ENCODE assay signal across 1 cellular context in the genomic region with DNA sequence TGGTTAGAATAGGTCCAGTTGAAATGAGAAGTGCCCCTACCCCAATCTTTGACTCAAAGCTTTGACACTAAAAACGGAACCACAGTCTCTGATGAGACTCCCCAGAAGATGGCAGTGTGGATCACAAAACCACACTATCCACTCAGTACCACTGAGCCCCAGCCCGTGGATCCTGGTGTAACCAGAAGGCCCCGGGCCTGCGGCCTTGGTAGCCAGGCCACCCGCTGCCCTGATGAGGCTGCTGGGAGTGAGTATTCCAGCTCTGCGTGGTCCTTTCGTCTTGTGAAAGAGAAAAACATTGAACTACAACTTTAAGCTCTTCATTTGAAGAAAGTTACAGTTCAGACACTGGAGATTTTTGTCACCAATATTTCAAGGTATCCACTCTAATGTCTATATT.
TF ChIP-seq lines count a peak whose summit lies in the region.

No MANE protein-coding gene starts in this region.

TF ChIP-seq in SK-N-SH, 30 proteins besides CTCF, POLR2A, EP300 and RAD21 (continued from another document):
- TF ChIP-seq MXI1 (IDR thresholded peaks at IDR 0.05; ENCODE audit: low read depth, low read length) (0 out of 2 replicates have a peak, but pooled peaks have one; percentile 34), RCOR1 (IDR thresholded peaks at IDR 0.05; ENCODE audit: low read length) (peak; percentile 7; the same call in 1 of the 2 replicates), SIN3A (IDR thresholded peaks at IDR 0.05; ENCODE audit: borderline replicate concordance, low read depth, low read length) (no peak), YY1 (IDR thresholded peaks at IDR 0.05; ENCODE audit: low read depth) (no peak), ELF1 (IDR thresholded peaks at IDR 0.05) (no peak), NFIC (IDR thresholded peaks at IDR 0.05; ENCODE audit: borderline replicate concordance) (no peak), SMC3 (IDR thresholded peaks at IDR 0.05; ENCODE audit: low read depth, low read length) (peak; percentile 88), TCF12 (IDR thresholded peaks at IDR 0.05) (0 out of 2 replicates have a peak, but pooled peaks have one; percentile 19), JUND (IDR thresholded peaks at IDR 0.05) (no peak), TAF1 (IDR thresholded peaks at IDR 0.05; ENCODE audit: borderline replicate concordance, low read depth, low read length) (peak; percentile 42; the same call in 1 of the 2 replicates)
- TF ChIP-seq, protein P1, sequence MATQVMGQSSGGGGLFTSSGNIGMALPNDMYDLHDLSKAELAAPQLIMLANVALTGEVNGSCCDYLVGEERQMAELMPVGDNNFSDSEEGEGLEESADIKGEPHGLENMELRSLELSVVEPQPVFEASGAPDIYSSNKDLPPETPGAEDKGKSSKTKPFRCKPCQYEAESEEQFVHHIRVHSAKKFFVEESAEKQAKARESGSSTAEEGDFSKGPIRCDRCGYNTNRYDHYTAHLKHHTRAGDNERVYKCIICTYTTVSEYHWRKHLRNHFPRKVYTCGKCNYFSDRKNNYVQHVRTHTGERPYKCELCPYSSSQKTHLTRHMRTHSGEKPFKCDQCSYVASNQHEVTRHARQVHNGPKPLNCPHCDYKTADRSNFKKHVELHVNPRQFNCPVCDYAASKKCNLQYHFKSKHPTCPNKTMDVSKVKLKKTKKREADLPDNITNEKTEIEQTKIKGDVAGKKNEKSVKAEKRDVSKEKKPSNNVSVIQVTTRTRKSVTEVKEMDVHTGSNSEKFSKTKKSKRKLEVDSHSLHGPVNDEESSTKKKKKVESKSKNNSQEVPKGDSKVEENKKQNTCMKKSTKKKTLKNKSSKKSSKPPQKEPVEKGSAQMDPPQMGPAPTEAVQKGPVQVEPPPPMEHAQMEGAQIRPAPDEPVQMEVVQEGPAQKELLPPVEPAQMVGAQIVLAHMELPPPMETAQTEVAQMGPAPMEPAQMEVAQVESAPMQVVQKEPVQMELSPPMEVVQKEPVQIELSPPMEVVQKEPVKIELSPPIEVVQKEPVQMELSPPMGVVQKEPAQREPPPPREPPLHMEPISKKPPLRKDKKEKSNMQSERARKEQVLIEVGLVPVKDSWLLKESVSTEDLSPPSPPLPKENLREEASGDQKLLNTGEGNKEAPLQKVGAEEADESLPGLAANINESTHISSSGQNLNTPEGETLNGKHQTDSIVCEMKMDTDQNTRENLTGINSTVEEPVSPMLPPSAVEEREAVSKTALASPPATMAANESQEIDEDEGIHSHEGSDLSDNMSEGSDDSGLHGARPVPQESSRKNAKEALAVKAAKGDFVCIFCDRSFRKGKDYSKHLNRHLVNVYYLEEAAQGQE (IDR thresholded peaks at IDR 0.05; ENCODE audit: low read depth, low read length), result peak; percentile 26; the same call in 1 of the 2 replicates
- TF ChIP-seq, protein P2, sequence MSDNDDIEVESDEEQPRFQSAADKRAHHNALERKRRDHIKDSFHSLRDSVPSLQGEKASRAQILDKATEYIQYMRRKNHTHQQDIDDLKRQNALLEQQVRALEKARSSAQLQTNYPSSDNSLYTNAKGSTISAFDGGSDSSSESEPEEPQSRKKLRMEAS (IDR thresholded peaks at IDR 0.05; ENCODE audit: low read depth), result peak; percentile 60
